In genomic region chr13:99991806-99992242, GRCh38 we compare ENCODE assay signal across 21 cellular contexts. TPM values are rescaled to one million over a fixed set of nuclear protein-coding genes. Genes with fewer than 3 reads are reported as not detected.
DNase-seq lines count a peak whose midpoint lies in the region; ATAC-seq and TF ChIP-seq lines count a peak whose summit lies in the region.
"Had no signal": no experiment of that assay in that cellular context is flagged by ENCODE, and none has a peak within 500 bp of the region (broad histone marks: within the 10 kb centered on the region; RNA-seq: fewer than 3 reads in every experiment).

No MANE protein-coding gene starts in this region.

- H3K36me3 Mint-ChIP-seq in GM23338 (ENCODE audit: low read depth) (peaks cover 9% of the 10 kb centered on the region; the same call in 2 of the 3 replicates), T-helper 17 cell (ENCODE audit: low read depth) (peaks cover 2% of the 10 kb centered on the region), endothelial cell (ENCODE audit: low read depth, unreplicated experiment) (peaks cover 3% of the 10 kb centered on the region), nephron progenitor cell (ENCODE audit: low read depth) (no peaks in the 10 kb centered on the region)
- H3K36me3 Mint-ChIP-seq: CD4-positive, CD25-positive, alpha-beta regulatory T cell had no signal

- H3K4me3 Mint-ChIP-seq in GM23338 (peak overlapping the region; percentile 71), T-helper 17 cell (peak overlapping the region; percentile 36), endothelial cell (ENCODE audit: unreplicated experiment) (no peak overlapping the region), nephron progenitor cell (peak overlapping the region; percentile 53)
- H3K4me3 Mint-ChIP-seq: activated CD8-positive, alpha-beta memory T cell treated with anti-CD3 and anti-CD28 coated beads, Interleukin-2, amount 10 ng/mL, durations not matched to agents 7 days and 5 days had no signal

- peaks cover 26% of the 10 kb centered on the region for H3F3A ChIP-seq in GM23338 (replicated peaks; ENCODE audit: low read depth)

- peaks cover 68% of the 10 kb centered on the region for H3K4me1 Mint-ChIP-seq in GM23338
- H3K4me1 Mint-ChIP-seq in T-helper 17 cell = peaks cover 9% of the 10 kb centered on the region
- H3K4me1 Mint-ChIP-seq in endothelial cell (ENCODE audit: unreplicated experiment) = peaks cover 42% of the 10 kb centered on the region
- peaks cover 84% of the 10 kb centered on the region for H3K4me1 Mint-ChIP-seq in nephron progenitor cell

- H3K79me2 ChIP-seq in GM23338 (replicated peaks; ENCODE audit: insufficient read depth) (no peaks in the 10 kb centered on the region), hepatocyte (no peaks in the 10 kb centered on the region)

- peaks cover 27% of the 10 kb centered on the region for H3K9me3 ChIP-seq in T-helper 17 cell (ENCODE audit: control insufficient read depth, low read length, poor library complexity, severe bottlenecking)
- no peaks in the 10 kb centered on the region for H3K9me3 ChIP-seq in hepatocyte (ENCODE audit: low read depth)
- H3K9me3 ChIP-seq: vagina had no signal

- H3K4me1 ChIP-seq in GM23338 (ENCODE audit: insufficient read depth) (peaks cover 66% of the 10 kb centered on the region), foreskin keratinocyte (peaks cover 4% of the 10 kb centered on the region), hepatocyte (ENCODE audit: insufficient read depth) (no peaks in the 10 kb centered on the region)

- H3K4me3 ChIP-seq in GM23338 = peak overlapping the region; percentile 54
- H3K4me3 ChIP-seq in hepatocyte = no peak overlapping the region
- H3K4me3 ChIP-seq: SJSA1, vagina had no signal

- DNase-seq in GM23338 (ENCODE audit: low spot score) (peak; percentile 69), T-helper 17 cell (no peak), endothelial cell (ENCODE audit: low spot score) (no peak), nephron progenitor cell (peak; percentile 40), foreskin keratinocyte (no peak), hepatocyte (ENCODE audit: low spot score) (no peak)
- DNase-seq: activated CD4-positive, alpha-beta T cell treated with anti-CD3 and anti-CD28 coated beads for 1 hour; activated CD8-positive, alpha-beta memory T cell treated with anti-CD3 and anti-CD28 coated beads, Interleukin-2, amount 10 ng/mL, durations not matched to agents 7 days and 5 days; activated gamma-delta T cell; anterior cingulate cortex; DMS79; NCI-H1694 treated with DMSO at 0.1 percent for 48 hours; occipital lobe; stimulated activated CD4-positive, alpha-beta T cell treated with anti-CD3 and anti-CD28 coated beads, Interleukin-2, amount 100 ng/mL, for 24 hours had no signal

- H3K9me3 Mint-ChIP-seq in GM23338 = no peaks in the 10 kb centered on the region
- H3K9me3 Mint-ChIP-seq in endothelial cell (ENCODE audit: unreplicated experiment) = no peaks in the 10 kb centered on the region
- H3K9me3 Mint-ChIP-seq in nephron progenitor cell = no peaks in the 10 kb centered on the region

- H3K4me2 ChIP-seq in GM23338 (peak overlapping the region; percentile 74), hepatocyte (no peak overlapping the region)

- peak; percentile 11 for ATAC-seq in GM23338
- no peak for ATAC-seq in T-helper 17 cell
- ATAC-seq in foreskin keratinocyte = no peak
- ATAC-seq in HG02798 (IDR thresholded peaks at IDR 0.05; ENCODE audit: poor library complexity, unreplicated experiment) = no peak
- ATAC-seq in GM19463 (IDR thresholded peaks at IDR 0.05; ENCODE audit: unreplicated experiment) = no peak
- ATAC-seq: activated CD8-positive, alpha-beta memory T cell treated with anti-CD3 and anti-CD28 coated beads, Interleukin-2, amount 10 ng/mL, durations not matched to agents 7 days and 5 days had no signal

- H3K9me2 ChIP-seq in GM23338 (ENCODE audit: insufficient read depth) (no peaks in the 10 kb centered on the region), hepatocyte (replicated peaks; ENCODE audit: insufficient read depth) (no peaks in the 10 kb centered on the region)

- WGBS in hepatocyte (ENCODE audit: low lambda C conversion rate, missing lambda C conversion rate) = 4% methylated on average over 13 of the region's 24 CpGs

- no peak overlapping the region for H3K27ac Mint-ChIP-seq in GM23338
- H3K27ac Mint-ChIP-seq in T-helper 17 cell = peak overlapping the region; percentile 21
- peak overlapping the region; percentile 61 for H3K27ac Mint-ChIP-seq in endothelial cell (ENCODE audit: unreplicated experiment)
- H3K27ac Mint-ChIP-seq in nephron progenitor cell = no peak overlapping the region
- H3K27ac Mint-ChIP-seq: activated CD8-positive, alpha-beta memory T cell treated with anti-CD3 and anti-CD28 coated beads, Interleukin-2, amount 10 ng/mL, durations not matched to agents 7 days and 5 days had no signal

- TF ChIP-seq CTCF in GM23338 (conservative IDR thresholded peaks at IDR 0.05; ENCODE audit: low read depth in 2 of 2) (no peak), endothelial cell (IDR thresholded peaks at IDR 0.05; ENCODE audit: unreplicated experiment) (no peak), nephron progenitor cell (IDR thresholded peaks at IDR 0.05) (no peak), foreskin keratinocyte (conservative IDR thresholded peaks at IDR 0.05) (no peak), hepatocyte (IDR thresholded peaks at IDR 0.05; ENCODE audit: poor library complexity) (no peak)

- H2AFZ ChIP-seq in GM23338 (peak overlapping the region; percentile 44), hepatocyte (no peak overlapping the region)

- H3K27ac ChIP-seq in GM23338 (ENCODE audit: low read depth) = no peak overlapping the region
- no peak overlapping the region for H3K27ac ChIP-seq in foreskin keratinocyte
- H3K27ac ChIP-seq in hepatocyte = no peak overlapping the region
- H3K27ac ChIP-seq: SJSA1, vagina had no signal

- H4K20me1 ChIP-seq in GM23338 (replicated peaks; ENCODE audit: insufficient read depth) = no peaks in the 10 kb centered on the region
- H4K20me1 ChIP-seq in hepatocyte (ENCODE audit: insufficient read depth, poor library complexity, severe bottlenecking) = no peaks in the 10 kb centered on the region

- H3K27me3 ChIP-seq in GM23338 (ENCODE audit: insufficient read depth) (peaks cover 99% of the 10 kb centered on the region), foreskin keratinocyte (peaks cover 100% of the 10 kb centered on the region), hepatocyte (peaks cover 100% of the 10 kb centered on the region)

- H3K36me3 ChIP-seq in GM23338 (ENCODE audit: insufficient read depth) (no peaks in the 10 kb centered on the region), hepatocyte (replicated peaks; ENCODE audit: insufficient read depth, low read depth) (no peaks in the 10 kb centered on the region)
- H3K36me3 ChIP-seq: SJSA1, vagina had no signal

- peaks cover 96% of the 10 kb centered on the region for H3K27me3 Mint-ChIP-seq in GM23338 (ENCODE audit: insufficient read depth, low read depth, poor library complexity)
- peaks cover 99% of the 10 kb centered on the region for H3K27me3 Mint-ChIP-seq in T-helper 17 cell
- H3K27me3 Mint-ChIP-seq in endothelial cell (ENCODE audit: unreplicated experiment) = peaks cover 34% of the 10 kb centered on the region
- peaks cover 100% of the 10 kb centered on the region for H3K27me3 Mint-ChIP-seq in nephron progenitor cell (ENCODE audit: low read depth, poor library complexity)

TF ChIP-seq in GM23338, 12 proteins besides CTCF, POLR2A, EP300 and RAD21 (continues in another document):
- TF ChIP-seq JUNB (IDR thresholded peaks at IDR 0.05; ENCODE audit: unreplicated experiment) = no peak
- TF ChIP-seq CREB1 (CRISPR knock-in tag; IDR thresholded peaks at IDR 0.05; ENCODE audit: low read depth) = no peak
- TF ChIP-seq ZNF114 (CRISPR knock-in tag; IDR thresholded peaks at IDR 0.05) = no peak
- TF ChIP-seq STAT1 (IDR thresholded peaks at IDR 0.05; ENCODE audit: unreplicated experiment) = no peak
- TF ChIP-seq EZH2phosphoT487 (IDR thresholded peaks at IDR 0.05; ENCODE audit: unreplicated experiment) = no peak
- no peak for TF ChIP-seq NANOG (IDR thresholded peaks at IDR 0.05; ENCODE audit: borderline replicate concordance)

RNA-seq across cellular contexts. Expression of gene ZIC2, which starts 10.2 kb away (rescaled TPM):
- 76.2 and 87.9 TPM in 2 replicates for total RNA-seq in GM23338 (2014; rRNA removed; shearing (Covaris generic))
- polyA plus RNA-seq in GM23338 (2016; fragmentation: Nextera tagmentation; extraction: Ambion mirVana) (62.6 and 63.2 TPM in 2 replicates), foreskin keratinocyte (not detected in 2 replicates), hepatocyte (0.15 and 0.21 TPM in 2 replicates)
- total RNA-seq in T-helper 17 cell (not detected), endothelial cell (ENCODE audit: unreplicated experiment) (3.8 TPM), foreskin keratinocyte (not detected in 2 replicates), hepatocyte (0.10 and 0.68 TPM in 2 replicates)
- total RNA-seq: CD4-positive, CD25-positive, alpha-beta regulatory T cell; vagina had no signal
- polyA plus RNA-seq: AG04450; CD4-positive, CD25-positive, alpha-beta regulatory T cell had no signal

RNA-seq across cellular contexts. Expression of gene ZIC5, which starts 20.3 kb away (rescaled TPM):
- total RNA-seq in GM23338 (2014; rRNA removed; shearing (Covaris generic)) = 28.0 and 32.6 TPM in 2 replicates
- polyA plus RNA-seq in GM23338 (2016; fragmentation: Nextera tagmentation; extraction: Ambion mirVana) (14.1 and 17.2 TPM in 2 replicates), foreskin keratinocyte (not detected in 2 replicates), hepatocyte (0.16 TPM in 1 of 2 replicates, not detected in the other)
- total RNA-seq in T-helper 17 cell (not detected), endothelial cell (ENCODE audit: unreplicated experiment) (0.10 TPM), foreskin keratinocyte (not detected in 2 replicates), hepatocyte (0.04 and 0.13 TPM in 2 replicates)
- total RNA-seq: activated CD8-positive, alpha-beta memory T cell treated with anti-CD3 and anti-CD28 coated beads, Interleukin-2, amount 10 ng/mL, durations not matched to agents 7 days and 5 days; CD4-positive, CD25-positive, alpha-beta regulatory T cell; SJSA1; vagina had no signal
- polyA plus RNA-seq: AG04450; CD4-positive, CD25-positive, alpha-beta regulatory T cell; esophagus had no signal

Comparison
In these comparisons a context has a peak if more than half of its experiments do, and no peak if none do; other contexts are left out.
1. DNase-seq: peak in GM23338 (single experiment) and nephron progenitor cell (single experiment); none in T-helper 17 cell (0 of 3), endothelial cell (single experiment), foreskin keratinocyte (0 of 2) and hepatocyte (single experiment).
2. H3K27ac Mint-ChIP-seq: peak in T-helper 17 cell (single experiment) and endothelial cell (single experiment); none in GM23338 (single experiment) and nephron progenitor cell (single experiment).
3. RNA of gene ZIC2, which starts 10.2 kb away (total RNA-seq): 76.2 to 87.9 TPM in GM23338; 3.8 TPM in endothelial cell (single experiment), 0.10 to 0.68 TPM in hepatocyte, not detected in T-helper 17 cell and not detected in foreskin keratinocyte; every median in the first group is over 10 times any median in the second.
4. RNA of gene ZIC5, which starts 20.3 kb away (total RNA-seq): 28.0 to 32.6 TPM in GM23338; 0.04 to 0.13 TPM in hepatocyte, 0.10 TPM in endothelial cell (single experiment), not detected in T-helper 17 cell and not detected in foreskin keratinocyte; every median in the first group is over 10 times any median in the second.